5 cellular contexts compared by ENCODE assay signal in the genomic region with DNA sequence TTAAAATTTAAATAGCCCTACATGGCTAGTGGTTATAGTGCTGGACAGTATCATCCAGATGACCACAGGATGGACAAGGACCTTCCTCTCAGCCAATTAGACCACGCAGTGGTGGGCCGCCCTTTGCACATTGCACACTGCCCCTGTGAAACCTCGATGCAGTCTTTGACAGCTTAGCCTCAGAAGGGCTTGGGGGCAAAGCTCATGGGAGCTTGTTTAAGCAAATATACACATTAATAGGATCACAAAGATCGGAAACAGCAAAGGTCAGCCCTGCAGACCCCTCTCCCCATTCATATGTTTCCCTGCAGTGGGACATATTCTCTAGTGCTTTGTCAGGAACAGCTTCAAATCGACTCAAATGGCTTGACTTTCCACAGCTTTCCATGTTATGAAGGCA.
"Had no signal": no experiment of that assay in that cellular context is flagged by ENCODE, and none has a peak within 500 bp of the region (broad histone marks: within the 10 kb centered on the region; RNA-seq: fewer than 3 reads in every experiment).

No MANE protein-coding gene starts in this region.

- DNase-seq: H9, HCEC 1CT had no signal

- H3K4me3 ChIP-seq: GM23338, K562 had no signal

- H3K27ac Mint-ChIP-seq: GM23338 had no signal

- H3K9me3 Mint-ChIP-seq: GM23338, H9 had no signal

- H3K4me3 Mint-ChIP-seq: GM23338, H9 had no signal

- H3K27ac ChIP-seq: HL-60 had no signal
